In genomic region chr2:55961318-55961911, GRCh38 we compare ENCODE assay signal across 9 cellular contexts. TPM values are rescaled to one million over a fixed set of nuclear protein-coding genes. Genes with fewer than 3 reads are reported as not detected.
DNase-seq lines count a peak whose midpoint lies in the region; ATAC-seq, FAIRE-seq and TF ChIP-seq lines count a peak whose summit lies in the region.
"Had no signal": no experiment of that assay in that cellular context is flagged by ENCODE, and none has a peak within 500 bp of the region (broad histone marks: within the 10 kb centered on the region; RNA-seq: fewer than 3 reads in every experiment).

No MANE protein-coding gene starts in this region.

- 17% methylated on average over 3 of the region's 3 CpGs for WGBS in GM12878 (ENCODE audit: insufficient coverage, insufficient replicate concordance, low lambda C conversion rate, missing lambda C conversion rate)

- SMC1A ChIA-PET in GM12878 (lab: Charles Lee; ENCODE audit: uncharacterized antibody, unreplicated experiment), result interaction anchor here (0.8 to 6.2 kb wide), 12 partner anchors 12 to 243 kb away, joined by 3 to 45 read pairs (median 4); no protein-coding TSS in a partner anchor

- H3K27ac Mint-ChIP-seq in stimulated activated naive CD8-positive, alpha-beta T cell treated with anti-CD3 and anti-CD28 coated beads, Interleukin-15, amount 100 ng/mL, for 72 hours, result no peak overlapping the region
- H3K27ac Mint-ChIP-seq: T-helper 1 cell treated with Interleukin-12 subunit alpha and Interleukin-12 subunit beta and Interleukin-4 antibody, amounts not matched to agents 30 μg/mL and 1 μg/mL, for 36 hours had no signal

- no peaks in the 10 kb centered on the region for H3K36me3 ChIP-seq in GM12878 (ENCODE audit: control insufficient read depth in 2 of 2, insufficient read depth in 2 of 2, low read length in 1 of 2)

- H3K4me3 Mint-ChIP-seq in stimulated activated naive CD8-positive, alpha-beta T cell treated with anti-CD3 and anti-CD28 coated beads, Interleukin-15, amount 100 ng/mL, for 72 hours, result no peak overlapping the region
- H3K4me3 Mint-ChIP-seq: T-helper 1 cell treated with Interleukin-12 subunit alpha and Interleukin-12 subunit beta and Interleukin-4 antibody, amounts not matched to agents 30 μg/mL and 1 μg/mL, for 36 hours had no signal

- intact Hi-C loops in GM12878 (cut with micrococcal nuclease; ENCODE audit: unreplicated experiment), result loop anchor here (1.0 kb wide), 2 partner anchors 190 to 243 kb away; no protein-coding TSS in a partner anchor

- no peaks in the 10 kb centered on the region for H3K4me1 ChIP-seq in GM12878 (ENCODE audit: control insufficient read depth, insufficient read depth, low read length)

- FAIRE-seq in GM12878 (lab: Jason Lieb, UNC), result peak; percentile 75

- DNase-seq in Caki2 (ENCODE audit: low read depth) (peak; percentile 53), NCI-H2107 treated with DMSO at 0.1 percent for 48 hours (lab: John Stamatoyannopoulos, UW; ENCODE audit: unreplicated experiment) (peak; percentile 37), GM12878 (ENCODE audit: low read depth, low spot score) (no peak), kidney glomerular epithelial cell (lab: John Stamatoyannopoulos, UW) (peak; percentile 20), retina (no peak)
- no peak for DNase-seq in stimulated activated naive CD8-positive, alpha-beta T cell treated with anti-CD3 and anti-CD28 coated beads, Interleukin-15, amount 100 ng/mL, for 72 hours

- ATAC-seq in GM21619 (IDR thresholded peaks at IDR 0.05; ENCODE audit: unreplicated experiment) (peak; percentile 58), GM12878 (peak; percentile 82), HG02840 (IDR thresholded peaks at IDR 0.05; ENCODE audit: low FRiP score, unreplicated experiment) (no peak)
- no peak for ATAC-seq in stimulated activated naive CD8-positive, alpha-beta T cell treated with anti-CD3 and anti-CD28 coated beads, Interleukin-15, amount 100 ng/mL, for 72 hours

- no peak overlapping the region for H3K9ac ChIP-seq in GM12878 (ENCODE audit: control insufficient read depth, insufficient read depth, low read length)

- H2AFZ ChIP-seq in GM12878 (ENCODE audit: control insufficient read depth, low read depth, low read length), result no peak overlapping the region

- BruUV-seq in GM12878 (replicated peaks; lab: Mats Ljungman, UMichigan), result no TSS peak

- CTCF ChIA-PET in GM12878 (lab: Yijun Ruan, JAX), result interaction anchor here (0.9 to 6.7 kb wide), 22 partner anchors 11 to 252 kb away, joined by 3 to 66 read pairs (median 5); no protein-coding TSS in a partner anchor

- no peaks in the 10 kb centered on the region for H3K9me3 ChIP-seq in GM12878 (replicated peaks; ENCODE audit: control insufficient read depth, insufficient read depth, low read length)

- H3K27me3 Mint-ChIP-seq in stimulated activated naive CD8-positive, alpha-beta T cell treated with anti-CD3 and anti-CD28 coated beads, Interleukin-15, amount 100 ng/mL, for 72 hours, result peaks cover 7% of the 10 kb centered on the region

- TF ChIP-seq EP300 in GM12878 (IDR thresholded peaks at IDR 0.05; ENCODE audit: borderline replicate concordance in 1 of 2, control insufficient read depth in 1 of 2, low read depth in 2 of 2, low read length in 2 of 2), result no peak

- H3K4me3 ChIP-seq in GM12878, result no peak overlapping the region

- H3K4me1 Mint-ChIP-seq in stimulated activated naive CD8-positive, alpha-beta T cell treated with anti-CD3 and anti-CD28 coated beads, Interleukin-15, amount 100 ng/mL, for 72 hours, result no peaks in the 10 kb centered on the region

- H3K9me3 Mint-ChIP-seq in stimulated activated naive CD8-positive, alpha-beta T cell treated with anti-CD3 and anti-CD28 coated beads, Interleukin-15, amount 100 ng/mL, for 72 hours, result peaks cover 0 to 4% of the 10 kb centered on the region in 2 donors
- H3K9me3 Mint-ChIP-seq: T-helper 1 cell treated with Interleukin-12 subunit alpha and Interleukin-12 subunit beta and Interleukin-4 antibody, amounts not matched to agents 30 μg/mL and 1 μg/mL, for 36 hours had no signal

- TF ChIP-seq POLR2A in GM12878 (IDR thresholded peaks at IDR 0.05; ENCODE audit: low read depth, low read length), result no peak

- in situ Hi-C loops in Caki2 (cut with HindIII; ENCODE audit: low pct_unique_long_range_greater_than_20kb, low sequenced_read_pairs), result loop anchor here (5.0 kb wide), 1 partner anchor 46 kb away; no protein-coding TSS in a partner anchor
- in situ Hi-C loops in GM12878 (cut with MboI), result loop anchor here (5.0 kb wide), 1 partner anchor 234 kb away; no protein-coding TSS in a partner anchor

- no peak overlapping the region for H3K4me2 ChIP-seq in GM12878 (ENCODE audit: control insufficient read depth, insufficient read depth)

- no peaks in the 10 kb centered on the region for H3K79me2 ChIP-seq in GM12878 (ENCODE audit: control insufficient read depth, insufficient read depth, low read length)

- peak; percentile 51 for TF ChIP-seq RAD21 in GM12878 (IDR thresholded peaks at IDR 0.05; ENCODE audit: insufficient read depth, low read depth, low read length)

- H4K20me1 ChIP-seq in GM12878 (ENCODE audit: control insufficient read depth, insufficient read depth), result no peaks in the 10 kb centered on the region

- POLR2A ChIA-PET in GM12878 (lab: Charles Lee), result no interaction called here

- peak; percentile 46 to 54 (median 47) for TF ChIP-seq CTCF in GM12878 (IDR thresholded peaks at IDR 0.05 in 2 of 3, conservative IDR thresholded peaks at IDR 0.05 in 1 of 3; ENCODE audit: control insufficient read depth in 2 of 3, extremely low read depth in 1 of 3, insufficient read depth in 1 of 3, low read depth in 3 of 3, low read length in 3 of 3)

- RAD21 ChIA-PET in GM12878 (lab: Charles Lee; ENCODE audit: unreplicated experiment), result interaction anchor here (0.6 to 4.2 kb wide), 7 partner anchors 15 to 243 kb away, joined by 3 to 28 read pairs (median 3); no protein-coding TSS in a partner anchor

- no peaks in the 10 kb centered on the region for H3K27me3 ChIP-seq in GM12878 (replicated peaks in 1 of 2; ENCODE audit: control insufficient read depth in 2 of 2, insufficient read depth in 2 of 2, low read length in 1 of 2)

- H3K27ac ChIP-seq in GM12878 (ENCODE audit: control insufficient read depth, insufficient read depth), result no peak overlapping the region

TF ChIP-seq in GM12878, 131 proteins besides CTCF, POLR2A, EP300 and RAD21:
- no peak for TF ChIP-seq IRF5 (IDR thresholded peaks at IDR 0.05; ENCODE audit: borderline replicate concordance)
- TF ChIP-seq SMC3 (IDR thresholded peaks at IDR 0.05; ENCODE audit: borderline replicate concordance, low read length), result peak; percentile 67

RNA-seq across cellular contexts. Expression of gene EFEMP1, which starts 37.8 kb away (rescaled TPM):
- total RNA-seq in Caki2 (2014; rRNA removed; shearing (Covaris generic); ENCODE audit: low replicate concordance), result 10.0 TPM in 2 replicates
- 1.0 and 1.5 TPM in 2 replicates for total RNA-seq in GM12878 (2013; cell fraction: nucleolus; rRNA removed)
- total RNA-seq in GM12878 (2014; rRNA removed) (not detected in 2 replicates), GM12878 (2014; rRNA removed; fragmentation: Illumina TruSeq; extraction: Trizol) (not detected in 2 replicates), GM12878 (2021) (0.24 and 0.33 TPM in 2 replicates)
- polyA plus RNA-seq in GM12878 (2011; ENCODE audit: low read depth), result not detected
- polyA plus RNA-seq in GM12878 (2011; rRNA removed) (0.89 and 1.2 TPM in 2 replicates), GM12878 (2014; fragmentation: Illumina TruSeq; extraction: Trizol) (not detected in 2 replicates), GM12878 (2014; fragmentation: Nextera tagmentation; extraction: Ambion mirVana) (not detected), GM12878 (2014; rRNA removed) (not detected in 2 replicates), GM12878 (2016; fragmentation: Nextera tagmentation; extraction: Ambion mirVana) (under 1 TPM; 0.27 to 0.37 TPM)
- 1.1 and 1.3 TPM in 2 replicates for polyA plus RNA-seq in GM12878 (2011; cell fraction: cytosol; rRNA removed)
- polyA plus RNA-seq in GM12878 (2011; cell fraction: nucleus; rRNA removed), result 1.3 and 1.5 TPM in 2 replicates
- polyA plus RNA-seq in GM12878 (2012), result not detected in 2 replicates
- 0.88 and 2.0 TPM in 2 replicates for polyA minus RNA-seq in GM12878 (2011; rRNA and poly(A)+ RNA removed)
- 1.3 and 2.5 TPM in 2 replicates for polyA minus RNA-seq in GM12878 (2011; cell fraction: cytosol; rRNA and poly(A)+ RNA removed)
- 0.86 and 1.2 TPM in 2 replicates for polyA minus RNA-seq in GM12878 (2011; cell fraction: nucleus; rRNA and poly(A)+ RNA removed)

Comparison
In these comparisons a context has a peak if more than half of its experiments do, and no peak if none do; other contexts are left out.
1. DNase-seq: peak in Caki2 (single experiment), NCI-H2107 treated with DMSO at 0.1 percent for 48 hours (single experiment) and kidney glomerular epithelial cell (single experiment); none in GM12878 (single experiment), retina (single experiment) and stimulated activated naive CD8-positive, alpha-beta T cell treated with anti-CD3 and anti-CD28 coated beads, Interleukin-15, amount 100 ng/mL, for 72 hours (0 of 2).
2. ATAC-seq: peak in GM21619 (single experiment) and GM12878 (single experiment); none in stimulated activated naive CD8-positive, alpha-beta T cell treated with anti-CD3 and anti-CD28 coated beads, Interleukin-15, amount 100 ng/mL, for 72 hours (single experiment) and HG02840 (single experiment).